In the genomic region with DNA sequence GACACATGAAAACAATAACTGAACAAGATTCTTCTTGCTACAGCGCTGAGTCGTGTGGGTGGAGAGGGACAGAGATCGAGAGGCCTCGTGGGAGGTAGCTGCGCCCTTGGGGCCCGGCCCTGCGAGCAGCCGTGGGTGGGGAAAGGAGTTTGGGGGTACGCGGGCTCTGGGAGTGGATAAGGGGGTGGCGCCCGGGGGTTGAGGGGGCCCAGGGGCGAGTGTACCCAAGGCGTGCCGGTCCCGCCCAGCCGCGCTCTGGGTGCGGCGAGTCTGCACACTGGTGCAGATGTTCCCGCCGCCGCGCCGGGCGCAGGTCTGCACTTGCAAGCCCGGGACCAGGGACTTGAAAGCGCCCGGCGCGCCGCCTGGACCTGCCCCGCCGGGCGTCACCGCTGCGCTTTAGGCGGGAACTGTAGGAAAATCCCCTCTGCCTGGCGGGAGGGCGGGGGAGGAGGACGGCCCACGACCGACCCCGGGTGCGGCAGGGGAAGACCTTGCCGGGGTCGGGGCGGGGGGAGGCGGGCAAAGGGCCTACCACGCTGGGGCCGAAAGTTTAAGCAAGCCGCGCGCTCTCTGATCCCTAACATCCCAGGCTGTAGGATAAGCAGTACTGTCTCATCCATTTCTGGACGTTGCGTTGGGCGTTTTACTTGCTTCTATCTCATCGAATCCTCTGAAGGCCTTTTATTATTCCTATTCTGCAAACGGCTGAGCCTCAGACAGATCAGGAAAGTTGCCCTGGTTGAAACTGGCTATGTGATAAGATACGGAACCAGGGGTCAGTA, we compare ENCODE assay signal across 1 cellular context.
A peak's percentile ranks its signal among the peaks of the same experiment; 100 is the strongest.
TF ChIP-seq lines count a peak whose summit lies in the region.

No MANE protein-coding gene starts in this region.

TF ChIP-seq in HepG2, 621 proteins besides CTCF, POLR2A, EP300 and RAD21 (continued from another document):
- TF ChIP-seq, protein P1, sequence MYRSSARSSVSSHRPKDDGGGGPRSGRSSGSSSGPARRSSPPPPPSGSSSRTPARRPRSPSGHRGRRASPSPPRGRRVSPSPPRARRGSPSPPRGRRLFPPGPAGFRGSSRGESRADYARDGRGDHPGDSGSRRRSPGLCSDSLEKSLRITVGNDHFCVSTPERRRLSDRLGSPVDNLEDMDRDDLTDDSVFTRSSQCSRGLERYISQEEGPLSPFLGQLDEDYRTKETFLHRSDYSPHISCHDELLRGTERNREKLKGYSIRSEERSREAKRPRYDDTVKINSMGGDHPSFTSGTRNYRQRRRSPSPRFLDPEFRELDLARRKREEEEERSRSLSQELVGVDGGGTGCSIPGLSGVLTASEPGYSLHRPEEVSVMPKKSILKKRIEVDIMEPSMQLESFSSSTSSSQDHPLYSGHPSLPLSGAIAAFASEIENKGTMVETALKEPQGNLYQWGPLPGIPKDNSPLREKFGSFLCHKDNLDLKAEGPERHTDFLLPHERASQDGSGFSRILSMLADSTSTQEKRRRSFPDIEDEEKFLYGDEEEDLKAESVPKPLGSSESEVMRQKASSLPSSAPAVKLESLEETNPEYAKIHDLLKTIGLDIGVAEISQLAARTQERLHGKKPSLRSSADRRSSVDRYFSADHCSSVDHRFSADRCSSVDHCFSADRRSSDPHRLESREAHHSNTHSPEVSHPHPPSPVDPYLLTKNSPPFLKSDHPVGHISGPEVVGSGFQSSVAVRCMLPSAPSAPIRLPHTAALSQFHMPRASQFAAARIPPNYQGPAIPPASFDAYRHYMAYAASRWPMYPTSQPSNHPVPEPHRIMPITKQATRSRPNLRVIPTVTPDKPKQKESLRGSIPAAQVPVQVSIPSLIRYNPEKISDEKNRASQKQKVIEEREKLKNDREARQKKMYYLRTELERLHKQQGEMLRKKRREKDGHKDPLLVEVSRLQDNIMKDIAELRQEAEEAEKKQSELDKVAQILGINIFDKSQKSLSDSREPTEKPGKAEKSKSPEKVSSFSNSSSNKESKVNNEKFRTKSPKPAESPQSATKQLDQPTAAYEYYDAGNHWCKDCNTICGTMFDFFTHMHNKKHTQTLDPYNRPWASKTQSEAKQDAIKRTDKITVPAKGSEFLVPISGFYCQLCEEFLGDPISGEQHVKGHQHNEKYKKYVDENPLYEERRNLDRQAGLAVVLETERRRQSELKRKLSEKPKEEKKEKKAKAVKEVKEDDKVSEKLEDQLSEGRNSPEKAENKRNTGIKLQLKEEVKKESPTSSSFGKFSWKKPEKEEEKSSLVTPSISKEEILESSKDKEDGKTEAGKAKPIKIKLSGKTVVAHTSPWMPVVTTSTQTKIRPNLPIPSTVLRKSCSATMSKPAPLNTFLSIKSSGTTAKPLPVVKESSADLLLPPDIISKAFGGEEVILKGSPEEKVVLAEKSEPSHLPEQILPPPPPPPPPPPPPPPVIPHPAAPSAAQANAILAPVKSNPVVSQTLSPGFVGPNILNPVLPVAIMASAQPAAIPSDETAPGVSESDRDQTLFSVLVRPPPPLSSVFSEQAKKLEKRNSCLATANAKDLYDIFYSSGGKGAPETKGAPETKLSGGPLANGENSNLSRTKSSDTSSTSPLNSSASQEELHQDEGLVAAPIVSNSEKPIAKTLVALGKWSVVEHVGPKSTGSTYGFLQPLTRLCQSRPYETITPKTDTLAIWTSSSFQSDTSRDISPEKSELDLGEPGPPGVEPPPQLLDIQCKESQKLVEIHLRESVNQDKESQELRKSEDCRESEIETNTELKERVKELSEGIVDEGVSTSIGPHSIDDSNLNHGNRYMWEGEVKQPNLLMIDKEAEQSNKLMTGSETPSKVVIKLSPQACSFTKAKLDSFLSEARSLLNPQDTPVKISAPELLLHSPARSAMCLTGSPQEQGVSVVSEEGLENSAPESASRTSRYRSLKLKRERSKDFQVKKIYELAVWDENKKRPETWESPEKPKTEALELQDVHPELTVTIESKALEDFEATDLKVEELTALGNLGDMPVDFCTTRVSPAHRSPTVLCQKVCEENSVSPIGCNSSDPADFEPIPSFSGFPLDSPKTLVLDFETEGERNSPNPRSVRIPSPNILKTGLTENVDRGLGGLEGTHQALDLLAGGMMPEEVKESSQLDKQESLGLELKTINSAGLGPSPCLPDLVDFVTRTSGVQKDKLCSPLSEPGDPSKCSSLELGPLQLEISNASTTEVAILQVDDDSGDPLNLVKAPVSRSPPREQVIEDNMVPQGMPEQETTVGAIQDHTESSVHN (CRISPR knock-in tag; IDR thresholded peaks at IDR 0.05): no peak
- TF ChIP-seq GPN1 (CRISPR knock-in tag; IDR thresholded peaks at IDR 0.05; ENCODE audit: borderline replicate concordance) (no peak), ZNF543 (CRISPR knock-in tag; IDR thresholded peaks at IDR 0.05) (no peak), RBFOX2 (IDR thresholded peaks at IDR 0.05; ENCODE audit: low read depth, low read length) (peak; percentile 68), CC2D1A (CRISPR knock-in tag; IDR thresholded peaks at IDR 0.05) (no peak), NCOA2 (CRISPR knock-in tag; IDR thresholded peaks at IDR 0.05) (peak; percentile 23; the same call in 1 of the 2 replicates), SNAI1 (CRISPR knock-in tag; IDR thresholded peaks at IDR 0.05; ENCODE audit: borderline replicate concordance) (no peak), ZFP36L2 (CRISPR knock-in tag; IDR thresholded peaks at IDR 0.05) (no peak), ZNF331 (CRISPR knock-in tag; IDR thresholded peaks at IDR 0.05) (0 out of 2 replicates have a peak, but pooled peaks have one; percentile 35)
- TF ChIP-seq, protein P2, sequence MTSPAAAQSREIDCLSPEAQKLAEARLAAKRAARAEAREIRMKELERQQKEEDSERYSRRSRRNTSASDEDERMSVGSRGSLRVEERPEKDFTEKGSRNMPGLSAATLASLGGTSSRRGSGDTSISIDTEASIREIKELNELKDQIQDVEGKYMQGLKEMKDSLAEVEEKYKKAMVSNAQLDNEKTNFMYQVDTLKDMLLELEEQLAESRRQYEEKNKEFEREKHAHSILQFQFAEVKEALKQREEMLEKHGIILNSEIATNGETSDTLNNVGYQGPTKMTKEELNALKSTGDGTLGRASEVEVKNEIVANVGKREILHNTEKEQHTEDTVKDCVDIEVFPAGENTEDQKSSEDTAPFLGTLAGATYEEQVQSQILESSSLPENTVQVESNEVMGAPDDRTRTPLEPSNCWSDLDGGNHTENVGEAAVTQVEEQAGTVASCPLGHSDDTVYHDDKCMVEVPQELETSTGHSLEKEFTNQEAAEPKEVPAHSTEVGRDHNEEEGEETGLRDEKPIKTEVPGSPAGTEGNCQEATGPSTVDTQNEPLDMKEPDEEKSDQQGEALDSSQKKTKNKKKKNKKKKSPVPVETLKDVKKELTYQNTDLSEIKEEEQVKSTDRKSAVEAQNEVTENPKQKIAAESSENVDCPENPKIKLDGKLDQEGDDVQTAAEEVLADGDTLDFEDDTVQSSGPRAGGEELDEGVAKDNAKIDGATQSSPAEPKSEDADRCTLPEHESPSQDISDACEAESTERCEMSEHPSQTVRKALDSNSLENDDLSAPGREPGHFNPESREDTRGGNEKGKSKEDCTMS (CRISPR knock-in tag; conservative IDR thresholded peaks at IDR 0.05): no peak
- TF ChIP-seq, protein P3, sequence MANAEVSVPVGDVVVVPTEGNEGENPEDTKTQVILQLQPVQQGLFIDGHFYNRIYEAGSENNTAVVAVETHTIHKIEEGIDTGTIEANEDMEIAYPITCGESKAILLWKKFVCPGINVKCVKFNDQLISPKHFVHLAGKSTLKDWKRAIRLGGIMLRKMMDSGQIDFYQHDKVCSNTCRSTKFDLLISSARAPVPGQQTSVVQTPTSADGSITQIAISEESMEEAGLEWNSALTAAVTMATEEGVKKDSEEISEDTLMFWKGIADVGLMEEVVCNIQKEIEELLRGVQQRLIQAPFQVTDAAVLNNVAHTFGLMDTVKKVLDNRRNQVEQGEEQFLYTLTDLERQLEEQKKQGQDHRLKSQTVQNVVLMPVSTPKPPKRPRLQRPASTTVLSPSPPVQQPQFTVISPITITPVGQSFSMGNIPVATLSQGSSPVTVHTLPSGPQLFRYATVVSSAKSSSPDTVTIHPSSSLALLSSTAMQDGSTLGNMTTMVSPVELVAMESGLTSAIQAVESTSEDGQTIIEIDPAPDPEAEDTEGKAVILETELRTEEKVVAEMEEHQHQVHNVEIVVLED (CRISPR knock-in tag; IDR thresholded peaks at IDR 0.05; ENCODE audit: borderline replicate concordance): no peak
- TF ChIP-seq, protein P4, sequence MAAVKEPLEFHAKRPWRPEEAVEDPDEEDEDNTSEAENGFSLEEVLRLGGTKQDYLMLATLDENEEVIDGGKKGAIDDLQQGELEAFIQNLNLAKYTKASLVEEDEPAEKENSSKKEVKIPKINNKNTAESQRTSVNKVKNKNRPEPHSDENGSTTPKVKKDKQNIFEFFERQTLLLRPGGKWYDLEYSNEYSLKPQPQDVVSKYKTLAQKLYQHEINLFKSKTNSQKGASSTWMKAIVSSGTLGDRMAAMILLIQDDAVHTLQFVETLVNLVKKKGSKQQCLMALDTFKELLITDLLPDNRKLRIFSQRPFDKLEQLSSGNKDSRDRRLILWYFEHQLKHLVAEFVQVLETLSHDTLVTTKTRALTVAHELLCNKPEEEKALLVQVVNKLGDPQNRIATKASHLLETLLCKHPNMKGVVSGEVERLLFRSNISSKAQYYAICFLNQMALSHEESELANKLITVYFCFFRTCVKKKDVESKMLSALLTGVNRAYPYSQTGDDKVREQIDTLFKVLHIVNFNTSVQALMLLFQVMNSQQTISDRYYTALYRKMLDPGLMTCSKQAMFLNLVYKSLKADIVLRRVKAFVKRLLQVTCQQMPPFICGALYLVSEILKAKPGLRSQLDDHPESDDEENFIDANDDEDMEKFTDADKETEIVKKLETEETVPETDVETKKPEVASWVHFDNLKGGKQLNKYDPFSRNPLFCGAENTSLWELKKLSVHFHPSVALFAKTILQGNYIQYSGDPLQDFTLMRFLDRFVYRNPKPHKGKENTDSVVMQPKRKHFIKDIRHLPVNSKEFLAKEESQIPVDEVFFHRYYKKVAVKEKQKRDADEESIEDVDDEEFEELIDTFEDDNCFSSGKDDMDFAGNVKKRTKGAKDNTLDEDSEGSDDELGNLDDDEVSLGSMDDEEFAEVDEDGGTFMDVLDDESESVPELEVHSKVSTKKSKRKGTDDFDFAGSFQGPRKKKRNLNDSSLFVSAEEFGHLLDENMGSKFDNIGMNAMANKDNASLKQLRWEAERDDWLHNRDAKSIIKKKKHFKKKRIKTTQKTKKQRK (IDR thresholded peaks at IDR 0.05; ENCODE audit: low read length): no peak
- TF ChIP-seq, protein P5, sequence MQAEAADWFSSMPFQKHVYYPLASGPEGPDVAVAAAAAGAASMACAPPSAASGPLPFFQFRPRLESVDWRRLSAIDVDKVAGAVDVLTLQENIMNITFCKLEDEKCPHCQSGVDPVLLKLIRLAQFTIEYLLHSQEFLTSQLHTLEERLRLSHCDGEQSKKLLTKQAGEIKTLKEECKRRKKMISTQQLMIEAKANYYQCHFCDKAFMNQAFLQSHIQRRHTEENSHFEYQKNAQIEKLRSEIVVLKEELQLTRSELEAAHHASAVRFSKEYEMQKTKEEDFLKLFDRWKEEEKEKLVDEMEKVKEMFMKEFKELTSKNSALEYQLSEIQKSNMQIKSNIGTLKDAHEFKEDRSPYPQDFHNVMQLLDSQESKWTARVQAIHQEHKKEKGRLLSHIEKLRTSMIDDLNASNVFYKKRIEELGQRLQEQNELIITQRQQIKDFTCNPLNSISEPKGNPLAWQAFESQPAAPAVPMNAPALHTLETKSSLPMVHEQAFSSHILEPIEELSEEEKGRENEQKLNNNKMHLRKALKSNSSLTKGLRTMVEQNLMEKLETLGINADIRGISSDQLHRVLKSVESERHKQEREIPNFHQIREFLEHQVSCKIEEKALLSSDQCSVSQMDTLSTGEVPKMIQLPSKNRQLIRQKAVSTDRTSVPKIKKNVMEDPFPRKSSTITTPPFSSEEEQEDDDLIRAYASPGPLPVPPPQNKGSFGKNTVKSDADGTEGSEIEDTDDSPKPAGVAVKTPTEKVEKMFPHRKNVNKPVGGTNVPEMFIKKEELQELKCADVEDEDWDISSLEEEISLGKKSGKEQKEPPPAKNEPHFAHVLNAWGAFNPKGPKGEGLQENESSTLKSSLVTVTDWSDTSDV (CRISPR knock-in tag; IDR thresholded peaks at IDR 0.05): no peak
